Comparison of ENCODE assay signal across 11 cellular contexts in genomic region chr2:13046557-13047165, GRCh38.
DNase-seq lines count a peak whose midpoint lies in the region; FAIRE-seq and TF ChIP-seq lines count a peak whose summit lies in the region.
"Had no signal": no experiment of that assay in that cellular context is flagged by ENCODE, and none has a peak within 500 bp of the region (broad histone marks: within the 10 kb centered on the region; RNA-seq: fewer than 3 reads in every experiment).

No MANE protein-coding gene starts in this region.

- no peaks in the 10 kb centered on the region for H3K4me1 ChIP-seq in stomach
- H3K4me1 ChIP-seq: upper lobe of left lung had no signal

- no peak overlapping the region for H3K27ac Mint-ChIP-seq in HFFc6

- H3K27me3 Mint-ChIP-seq in HFFc6 (ENCODE audit: insufficient read depth) = peaks cover 4% of the 10 kb centered on the region

- peak; percentile 90 for FAIRE-seq in TTC549 (lab: Jason Lieb, UNC)
- peak; percentile 96 for FAIRE-seq in islet of Langerhans (lab: Jason Lieb, UNC)
- FAIRE-seq: GM12892 had no signal

- peaks cover 5% of the 10 kb centered on the region for H3K9me3 Mint-ChIP-seq in HFFc6

- no peak overlapping the region for H3K4me3 Mint-ChIP-seq in HFFc6

- TF ChIP-seq POLR2A in stomach (IDR thresholded peaks at IDR 0.05) = no peak

- peaks cover 6% of the 10 kb centered on the region; the same call in 1 of the 2 replicates for H3K4me1 Mint-ChIP-seq in HFFc6 (ENCODE audit: low read depth)

- H3K27me3 ChIP-seq in BJ (ENCODE audit: control insufficient read depth, insufficient read depth, low read length) (no peaks in the 10 kb centered on the region), stomach (no peaks in the 10 kb centered on the region)
- H3K27me3 ChIP-seq: upper lobe of left lung had no signal

- H3K9me3 ChIP-seq in stomach = peaks cover 0 to 6% (median 1%) of the 10 kb centered on the region in 4 donors
- H3K9me3 ChIP-seq: upper lobe of left lung had no signal

- intact Hi-C loops in stomach (cut with DNase I; ENCODE audit: low total_unique reads) = no loop called here

- CTCF ChIA-PET in BJ (lab: Yijun Ruan, JAX) = interaction anchor here (0.6 to 2.0 kb wide), 2 partner anchors 10 to 70 kb away, joined by 4 to 9 read pairs; no protein-coding TSS in a partner anchor

- TF ChIP-seq CTCF in BJ (IDR thresholded peaks at IDR 0.05; ENCODE audit: insufficient read depth, low read depth, low read length) (peak; percentile 26; the same call in 1 of the 2 replicates), HFFc6 (IDR thresholded peaks at IDR 0.05) (peak; percentile 77), stomach (IDR thresholded peaks at IDR 0.05) (no peak)

- 36 to 49% (median 46%) methylated on average over 2 of the region's 2 CpGs for WGBS in stomach, 5 donors

- H3K27ac ChIP-seq in stomach = no peak overlapping the region
- H3K27ac ChIP-seq: upper lobe of left lung had no signal

- no peak for DNase-seq in BJ (ENCODE audit: low read depth)
- peak; percentile 8 for DNase-seq in HFFc6
- no peak for DNase-seq in NCI-H226
- no peak for DNase-seq in amniotic stem cell (lab: John Stamatoyannopoulos, UW)
- DNase-seq in stomach = no peak
- no peak for DNase-seq in NCI-H187 (lab: John Stamatoyannopoulos, UW)
- DNase-seq: NK-92 treated with Interleukin-12 subunit alpha and Interleukin-12 subunit beta, amount 100 ng/mL, for 24 hours; upper lobe of left lung had no signal

- POLR2A ChIA-PET in BJ (lab: Charles Lee) = no interaction called here

- no peak overlapping the region for H3K4me3 ChIP-seq in BJ (ENCODE audit: low read depth, low read length)
- H3K4me3 ChIP-seq in stomach = no peak overlapping the region
- H3K4me3 ChIP-seq: upper lobe of left lung had no signal

- no peak for TF ChIP-seq EP300 in stomach (IDR thresholded peaks at IDR 0.05)

- H3K36me3 Mint-ChIP-seq in HFFc6 (ENCODE audit: low read depth) = no peaks in the 10 kb centered on the region

- no peaks in the 10 kb centered on the region for H3K36me3 ChIP-seq in BJ (ENCODE audit: control insufficient read depth, insufficient read depth, low read length)
- H3K36me3 ChIP-seq in stomach = no peaks in the 10 kb centered on the region
- H3K36me3 ChIP-seq: upper lobe of left lung had no signal

Comparison
In these comparisons a context has a peak if more than half of its experiments do, and no peak if none do; other contexts are left out.
1. CTCF ChIP-seq: peak in BJ (single experiment) and HFFc6 (single experiment); none in stomach (0 of 7).